ENCODE assay signal across 2 cellular contexts in genomic region chr2:241884951-241885700, GRCh38.
TF ChIP-seq lines count a peak whose summit lies in the region.

No MANE protein-coding gene starts in this region.

TF ChIP-seq in HepG2, 621 proteins besides CTCF, POLR2A, EP300 and RAD21:
- no peak for TF ChIP-seq STAT6 (CRISPR knock-in tag; IDR thresholded peaks at IDR 0.05; ENCODE audit: borderline replicate concordance)

TF ChIP-seq in GM12891, 5 proteins besides CTCF, POLR2A, EP300 and RAD21:
- TF ChIP-seq SPI1 (IDR thresholded peaks at IDR 0.05; ENCODE audit: low read depth, low read length): no peak
- no peak for TF ChIP-seq PAX5 (IDR thresholded peaks at IDR 0.05; ENCODE audit: insufficient read depth, low read length, severe bottlenecking)
- no peak for TF ChIP-seq TAF1 (IDR thresholded peaks at IDR 0.05; ENCODE audit: low read depth, low read length)
- TF ChIP-seq POLR2AphosphoS5 (IDR thresholded peaks at IDR 0.05; ENCODE audit: low read depth, low read length): no peak
- TF ChIP-seq POU2F2 (IDR thresholded peaks at IDR 0.05; ENCODE audit: low read depth, low read length): no peak
